In the genomic region with DNA sequence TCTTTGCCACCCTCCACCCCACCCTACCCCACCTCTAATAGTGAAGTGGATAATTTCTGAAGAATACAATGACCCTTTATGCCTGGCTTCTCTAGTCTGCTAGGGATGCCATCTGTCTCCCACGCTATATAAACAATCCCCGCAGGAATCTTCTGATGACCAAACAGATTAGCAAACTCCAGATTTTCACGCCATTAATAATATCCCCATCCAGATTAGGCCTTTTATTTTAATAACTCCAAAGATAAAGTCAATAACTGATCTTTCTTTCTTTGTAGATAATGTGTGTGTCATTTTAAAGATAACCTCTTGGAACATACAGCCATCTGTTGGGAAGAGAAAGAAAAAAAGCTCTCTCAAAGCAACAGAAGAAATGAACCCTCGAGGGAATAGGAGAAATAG, we compare ENCODE assay signal across 13 cellular contexts. TPM values are rescaled to one million over a fixed set of nuclear protein-coding genes. Genes with fewer than 3 reads are reported as not detected.
DNase-seq lines count a peak whose midpoint lies in the region; ATAC-seq and TF ChIP-seq lines count a peak whose summit lies in the region.
"Had no signal": no experiment of that assay in that cellular context is flagged by ENCODE, and none has a peak within 500 bp of the region (broad histone marks: within the 10 kb centered on the region; RNA-seq: fewer than 3 reads in every experiment).

No MANE protein-coding gene starts in this region.

- peak overlapping the region; percentile 80 for H3K4me3 ChIP-seq in right cardiac atrium (ENCODE audit: low read length)
- peak overlapping the region; percentile 78 for H3K4me3 ChIP-seq in endocrine pancreas (ENCODE audit: control insufficient read depth, insufficient read depth, low read length)

- WGBS in right cardiac atrium, result 44% methylated on average over 4 of the region's 4 CpGs

- H3K36me3 ChIP-seq in endocrine pancreas (ENCODE audit: control insufficient read depth, insufficient read depth, low read length), result no peaks in the 10 kb centered on the region
- H3K36me3 ChIP-seq: thyroid gland had no signal

- ATAC-seq in right cardiac atrium (no peak), Right ventricle myocardium inferior (no peak), HG02973 (IDR thresholded peaks at IDR 0.05; ENCODE audit: unreplicated experiment) (no peak)

- H3K27me3 ChIP-seq in right cardiac atrium (ENCODE audit: control insufficient read depth, insufficient read depth) (no peaks in the 10 kb centered on the region), endocrine pancreas (ENCODE audit: control insufficient read depth, insufficient read depth, low read length) (no peaks in the 10 kb centered on the region)
- H3K27me3 ChIP-seq: SJSA1, thyroid gland had no signal

- H3K4me1 ChIP-seq in right cardiac atrium (ENCODE audit: control insufficient read depth, insufficient read depth, low read length) (no peaks in the 10 kb centered on the region), endocrine pancreas (ENCODE audit: control insufficient read depth, insufficient read depth, low read length) (no peaks in the 10 kb centered on the region)

- H3K9ac ChIP-seq in endocrine pancreas (ENCODE audit: control insufficient read depth, insufficient read depth, low read length), result no peak overlapping the region

- no peak for DNase-seq in right cardiac atrium
- DNase-seq in Right ventricle myocardium inferior (ENCODE audit: missing footprints), result no peak
- peak; percentile 25 for DNase-seq in NCI-H446 treated with DMSO at 0.1 percent for 48 hours (lab: John Stamatoyannopoulos, UW)
- no peak for DNase-seq in RWPE1 (ENCODE audit: low spot score)
- no peak for DNase-seq in GM19238 (ENCODE audit: insufficient read length, low spot score)
- DNase-seq: activated CD8-positive, alpha-beta memory T cell treated with anti-CD3 and anti-CD28 coated beads for 24 hours; NCI-H1048; stimulated activated CD4-positive, alpha-beta T cell treated with anti-CD3 and anti-CD28 coated beads, Interleukin-4, amount 100 ng/mL, for 4 hours had no signal

- H3K27ac ChIP-seq in right cardiac atrium (ENCODE audit: low read length) (no peak overlapping the region), temporal lobe (ENCODE audit: low read depth, low read length) (peak overlapping the region; percentile 97), RWPE1 (no peak overlapping the region)
- H3K27ac ChIP-seq: SJSA1, thyroid gland had no signal

- intact Hi-C loops in right cardiac atrium (cut with DNase I), result loop anchor here in 2 of 4 donors (10.0 kb wide), 2 partner anchors 57 to 297 kb away; no protein-coding TSS in a partner anchor
- intact Hi-C loops in Right ventricle myocardium inferior (cut with DNase I), result loop anchor here (2.0 to 5.0 kb wide), 3 partner anchors 55 to 299 kb away; no protein-coding TSS in a partner anchor

- TF ChIP-seq CTCF in RWPE1 (conservative IDR thresholded peaks at IDR 0.05; ENCODE audit: low read depth), result no peak

- no peaks in the 10 kb centered on the region for H3K9me3 ChIP-seq in right cardiac atrium (ENCODE audit: control insufficient read depth, low read length)
- no peaks in the 10 kb centered on the region for H3K9me3 ChIP-seq in endocrine pancreas (ENCODE audit: control insufficient read depth, low read length)
- H3K9me3 ChIP-seq: SJSA1, thyroid gland had no signal

- POLR2A ChIA-PET in RWPE1 (lab: Yijun Ruan, JAX; ENCODE audit: low non-redundant PET), result no interaction called here

- CTCF ChIA-PET in RWPE1 (lab: Yijun Ruan, JAX), result interaction anchor here (0.6 to 0.7 kb wide), 3 partner anchors 18 to 179 kb away, joined by 3 to 4 read pairs (median 3); no protein-coding TSS in a partner anchor

RNA-seq across cellular contexts. Expression of a gene that starts 1.7 kb away (rescaled TPM):
- 10 to 100 TPM; 21.2 to 28.2 (median 25.3) TPM for total RNA-seq in right cardiac atrium
- 6.1 TPM for polyA plus RNA-seq in right cardiac atrium
- 34.7 TPM for total RNA-seq in Right ventricle myocardium inferior
- total RNA-seq in temporal lobe, result 28.0 TPM

RNA-seq across cellular contexts. Expression of a gene that starts 47.9 kb away (rescaled TPM):
- total RNA-seq in right cardiac atrium (1 to 10 TPM in 3 of 4 donors, under 1 TPM in 1; 0.94 to 1.6 (median 1.3) TPM), Right ventricle myocardium inferior (0.89 TPM), temporal lobe (3.4 TPM)
- 0.38 TPM for polyA plus RNA-seq in right cardiac atrium
